1 cellular context compared by ENCODE assay signal in genomic region chr20:37379967-37380828, GRCh38.
A peak's percentile ranks its signal among the peaks of the same experiment; 100 is the strongest.
TF ChIP-seq lines count a peak whose summit lies in the region.

No MANE protein-coding gene starts in this region.

TF ChIP-seq in HepG2, 621 proteins besides CTCF, POLR2A, EP300 and RAD21 (continued from another document and continues in another):
- peak; percentile 95 for TF ChIP-seq ARID5B (CRISPR knock-in tag; IDR thresholded peaks at IDR 0.05)
- no peak for TF ChIP-seq KDM5B (CRISPR knock-in tag; IDR thresholded peaks at IDR 0.05; ENCODE audit: borderline replicate concordance)
- TF ChIP-seq SMAD3 (CRISPR knock-in tag; IDR thresholded peaks at IDR 0.05), result peak; percentile 58; the same call in 1 of the 2 replicates
- TF ChIP-seq ETV5 (CRISPR knock-in tag; IDR thresholded peaks at IDR 0.05; ENCODE audit: borderline replicate concordance), result peak; percentile 12; the same call in 1 of the 2 replicates
- no peak for TF ChIP-seq DNMT1 (CRISPR knock-in tag; IDR thresholded peaks at IDR 0.05)
- peak; percentile 62; the same call in 1 of the 2 replicates for TF ChIP-seq ZNF605 (CRISPR knock-in tag; IDR thresholded peaks at IDR 0.05)
- TF ChIP-seq REL (CRISPR knock-in tag; conservative IDR thresholded peaks at IDR 0.05), result no peak
- peak; percentile 83 for TF ChIP-seq HNF4G (IDR thresholded peaks at IDR 0.05; ENCODE audit: borderline replicate concordance, low read depth, low read length)
- TF ChIP-seq HNF4G (CRISPR knock-in tag; IDR thresholded peaks at IDR 0.05; ENCODE audit: borderline replicate concordance, low read depth), result peak; percentile 42; the same call in 1 of the 2 replicates
- TF ChIP-seq MTF1 (CRISPR knock-in tag; IDR thresholded peaks at IDR 0.05), result no peak
- TF ChIP-seq ZNF678 (CRISPR knock-in tag; IDR thresholded peaks at IDR 0.05), result no peak
- no peak for TF ChIP-seq ZNF775 (CRISPR knock-in tag; IDR thresholded peaks at IDR 0.05; ENCODE audit: borderline replicate concordance)
- TF ChIP-seq ZNF629 (CRISPR knock-in tag; conservative IDR thresholded peaks at IDR 0.05), result peak; percentile 67
- TF ChIP-seq LRRFIP1 (CRISPR knock-in tag; conservative IDR thresholded peaks at IDR 0.05), result 0 out of 2 replicates have a peak, but pooled peaks have one; percentile 68
- no peak for TF ChIP-seq ZNF143 (CRISPR knock-in tag; IDR thresholded peaks at IDR 0.05)
- peak; percentile 86; the same call in 1 of the 2 replicates for TF ChIP-seq ZNF710 (CRISPR knock-in tag; IDR thresholded peaks at IDR 0.05; ENCODE audit: borderline replicate concordance)
- TF ChIP-seq PAF1 (CRISPR knock-in tag; IDR thresholded peaks at IDR 0.05), result no peak
- TF ChIP-seq ZNF503 (CRISPR knock-in tag; IDR thresholded peaks at IDR 0.05), result no peak
- TF ChIP-seq EZH2 (conservative IDR thresholded peaks at IDR 0.05; ENCODE audit: low read depth, low read length), result no peak
- TF ChIP-seq ZFP91 (CRISPR knock-in tag; IDR thresholded peaks at IDR 0.05; ENCODE audit: borderline replicate concordance), result peak; percentile 51; the same call in 1 of the 2 replicates
- TF ChIP-seq PHF20 (CRISPR knock-in tag; IDR thresholded peaks at IDR 0.05), result no peak
- TF ChIP-seq ADNP (CRISPR knock-in tag; IDR thresholded peaks at IDR 0.05), result peak; percentile 93
- TF ChIP-seq ZBTB49 (CRISPR knock-in tag; IDR thresholded peaks at IDR 0.05; ENCODE audit: borderline replicate concordance), result 0 out of 2 replicates have a peak, but pooled peaks have one; percentile 11
- peak; percentile 82 for TF ChIP-seq ZGPAT (CRISPR knock-in tag; IDR thresholded peaks at IDR 0.05)
- TF ChIP-seq POLR2AphosphoS5 (IDR thresholded peaks at IDR 0.05; ENCODE audit: low read depth, low read length), result no peak
- no peak for TF ChIP-seq ATF7 (IDR thresholded peaks at IDR 0.05)
- TF ChIP-seq ATF7 (CRISPR knock-in tag; IDR thresholded peaks at IDR 0.05), result no peak
- TF ChIP-seq ZKSCAN8 (CRISPR knock-in tag; IDR thresholded peaks at IDR 0.05; ENCODE audit: borderline replicate concordance), result no peak; the same call in 1 of the 2 replicates
- TF ChIP-seq ZNF883 (CRISPR knock-in tag; IDR thresholded peaks at IDR 0.05; ENCODE audit: not compliant biosample characterization), result no peak
- TF ChIP-seq ZNF567 (CRISPR knock-in tag; IDR thresholded peaks at IDR 0.05; ENCODE audit: borderline replicate concordance), result 0 out of 2 replicates have a peak, but pooled peaks have one; percentile 67
- peak; percentile 99 for TF ChIP-seq RCOR2 (CRISPR knock-in tag; IDR thresholded peaks at IDR 0.05)
- no peak for TF ChIP-seq ZNF121 (CRISPR knock-in tag; IDR thresholded peaks at IDR 0.05)
- TF ChIP-seq ISX (CRISPR knock-in tag; conservative IDR thresholded peaks at IDR 0.05), result no peak
- TF ChIP-seq RFX3 (CRISPR knock-in tag; IDR thresholded peaks at IDR 0.05), result no peak; the same call in 1 of the 2 replicates
- peak; percentile 56 for TF ChIP-seq MIER3 (CRISPR knock-in tag; IDR thresholded peaks at IDR 0.05; ENCODE audit: borderline replicate concordance)
- no peak for TF ChIP-seq ZFY (CRISPR knock-in tag; IDR thresholded peaks at IDR 0.05)
- no peak for TF ChIP-seq ZNF891 (CRISPR knock-in tag; IDR thresholded peaks at IDR 0.05)
- TF ChIP-seq PHF8 (CRISPR knock-in tag; IDR thresholded peaks at IDR 0.05), result no peak
- TF ChIP-seq CENPBD1 (CRISPR knock-in tag; IDR thresholded peaks at IDR 0.05; ENCODE audit: borderline replicate concordance, low read depth), result no peak
- 0 out of 2 replicates have a peak, but pooled peaks have one; percentile 9 for TF ChIP-seq TBX3 (IDR thresholded peaks at IDR 0.05; ENCODE audit: borderline replicate concordance)
- peak; percentile 98 for TF ChIP-seq ZBTB39 (CRISPR knock-in tag; IDR thresholded peaks at IDR 0.05)
- TF ChIP-seq ZNF776 (CRISPR knock-in tag; IDR thresholded peaks at IDR 0.05), result no peak
- TF ChIP-seq ZBTB7B (CRISPR knock-in tag; IDR thresholded peaks at IDR 0.05), result peak; percentile 59
